Comparison of ENCODE assay signal across 9 cellular contexts in genomic region chr7:54705436-54705835, GRCh38. TPM values are rescaled to one million over a fixed set of nuclear protein-coding genes. Genes with fewer than 3 reads are reported as not detected.
DNase-seq lines count a peak whose midpoint lies in the region; TF ChIP-seq lines count a peak whose summit lies in the region.
"Had no signal": no experiment of that assay in that cellular context is flagged by ENCODE, and none has a peak within 500 bp of the region (broad histone marks: within the 10 kb centered on the region; RNA-seq: fewer than 3 reads in every experiment).

No MANE protein-coding gene starts in this region.

- H4K8ac ChIP-seq in neuronal stem cell (ENCODE audit: low read depth, low read length) = no peak overlapping the region

- H3K9me3 Mint-ChIP-seq in HFFc6 = no peaks in the 10 kb centered on the region

- no peak overlapping the region for H3K9ac ChIP-seq in neuronal stem cell (ENCODE audit: low read depth, low read length, poor library complexity)

- no peaks in the 10 kb centered on the region for H3K4me1 ChIP-seq in neuronal stem cell (ENCODE audit: control insufficient read depth in 2 of 2, insufficient read depth in 1 of 2, low read depth in 1 of 2, low read length in 2 of 2)

- H2AK5ac ChIP-seq in neuronal stem cell (ENCODE audit: low read depth, low read length) = no peak overlapping the region

- H4K91ac ChIP-seq in neuronal stem cell (ENCODE audit: low read depth, low read length, poor library complexity) = no peak overlapping the region

- H3K23ac ChIP-seq in neuronal stem cell (ENCODE audit: low read depth, low read length, poor library complexity) = no peak overlapping the region

- no CpG with 5 or more reads among the region's 4 CpGs for WGBS in neuronal stem cell (ENCODE audit: extremely low coverage in 2 of 2, insufficient read length in 2 of 2, insufficient replicate concordance in 1 of 2), 2 donors

- H3K36me3 Mint-ChIP-seq in HFFc6 (ENCODE audit: low read depth) = no peaks in the 10 kb centered on the region
- H3K36me3 Mint-ChIP-seq: activated CD8-positive, alpha-beta memory T cell treated with anti-CD3 and anti-CD28 coated beads, Interleukin-2, amount 10 ng/mL, durations not matched to agents 7 days and 5 days had no signal

- no peak for TF ChIP-seq CTCF in HFFc6 (IDR thresholded peaks at IDR 0.05)
- no peak for TF ChIP-seq CTCF in fibroblast of pulmonary artery (IDR thresholded peaks at IDR 0.05; ENCODE audit: low read length, missing control alignments)

- no peak overlapping the region for H3K14ac ChIP-seq in neuronal stem cell (ENCODE audit: low read length)

- no peaks in the 10 kb centered on the region for H3K36me3 ChIP-seq in neuronal stem cell (replicated peaks in 1 of 2; ENCODE audit: control insufficient read depth in 2 of 2, insufficient read depth in 2 of 2, low read length in 2 of 2)

- no peak overlapping the region for H3K27ac Mint-ChIP-seq in HFFc6
- H3K27ac Mint-ChIP-seq: activated CD8-positive, alpha-beta memory T cell treated with anti-CD3 and anti-CD28 coated beads, Interleukin-2, amount 10 ng/mL, durations not matched to agents 7 days and 5 days had no signal

- no peak overlapping the region for H3K4ac ChIP-seq in neuronal stem cell (ENCODE audit: low read length)

- no peak overlapping the region for H2BK5ac ChIP-seq in neuronal stem cell (ENCODE audit: low read length)

- H3K4me2 ChIP-seq in neuronal stem cell (ENCODE audit: insufficient read depth, low read length, poor library complexity, severe bottlenecking) = no peak overlapping the region

- no peak overlapping the region for H3K27ac ChIP-seq in neuronal stem cell (replicated peaks; ENCODE audit: low read length)

- H2AFZ ChIP-seq in neuronal stem cell (ENCODE audit: low read length) = no peak overlapping the region

- H2BK12ac ChIP-seq in neuronal stem cell (ENCODE audit: low read length) = no peak overlapping the region

- peak; percentile 28 for DNase-seq in Ammon's horn (ENCODE audit: low spot score)
- peak; percentile 36 for DNase-seq in HFFc6
- DNase-seq in RPMI8226 = peak; percentile 99
- DNase-seq in fibroblast of pulmonary artery (ENCODE audit: low read depth) = peak; percentile 56
- DNase-seq in NCI-H526 treated with DMSO at 0.1 percent for 48 hours (lab: John Stamatoyannopoulos, UW) = no peak
- no peak for DNase-seq in NCI-H187 treated with DMSO at 0.1 percent for 48 hours (lab: John Stamatoyannopoulos, UW)
- DNase-seq in NCI-H1092 treated with DMSO at 0.1 percent for 48 hours (lab: John Stamatoyannopoulos, UW) = no peak
- no peak for DNase-seq in neuronal stem cell (ENCODE audit: low spot score)
- DNase-seq: activated CD8-positive, alpha-beta memory T cell treated with anti-CD3 and anti-CD28 coated beads, Interleukin-2, amount 10 ng/mL, durations not matched to agents 7 days and 5 days had no signal

- no peak overlapping the region for H3K18ac ChIP-seq in neuronal stem cell (ENCODE audit: low read length)

- no peak overlapping the region for H3K4me3 ChIP-seq in fibroblast of pulmonary artery (replicated peaks; ENCODE audit: low read depth, low read length)
- H3K4me3 ChIP-seq in neuronal stem cell (ENCODE audit: low read length in 2 of 2) = no peak overlapping the region

- no peak overlapping the region for H2BK15ac ChIP-seq in neuronal stem cell (ENCODE audit: low read length)

- no peaks in the 10 kb centered on the region for H3K27me3 ChIP-seq in neuronal stem cell (ENCODE audit: control insufficient read depth in 3 of 3, insufficient read depth in 3 of 3, low read depth in 1 of 3, low read length in 3 of 3)

- peaks cover 5% of the 10 kb centered on the region for H3K4me1 Mint-ChIP-seq in HFFc6 (ENCODE audit: low read depth)
- H3K4me1 Mint-ChIP-seq: activated CD8-positive, alpha-beta memory T cell treated with anti-CD3 and anti-CD28 coated beads, Interleukin-2, amount 10 ng/mL, durations not matched to agents 7 days and 5 days had no signal

- peaks cover 0 to 5% of the 10 kb centered on the region in 2 donors for H3K9me3 ChIP-seq in neuronal stem cell (replicated peaks in 1 of 2; ENCODE audit: control insufficient read depth in 2 of 2, insufficient read depth in 1 of 2, low read depth in 1 of 2, low read length in 2 of 2)

- no peak overlapping the region for H3K4me3 Mint-ChIP-seq in HFFc6
- H3K4me3 Mint-ChIP-seq: activated CD8-positive, alpha-beta memory T cell treated with anti-CD3 and anti-CD28 coated beads, Interleukin-2, amount 10 ng/mL, durations not matched to agents 7 days and 5 days had no signal

- H3K79me1 ChIP-seq in neuronal stem cell (ENCODE audit: low read depth, low read length) = no peaks in the 10 kb centered on the region

- H3K27me3 Mint-ChIP-seq in HFFc6 (ENCODE audit: insufficient read depth) = peaks cover 11% of the 10 kb centered on the region
- H3K27me3 Mint-ChIP-seq: activated CD8-positive, alpha-beta memory T cell treated with anti-CD3 and anti-CD28 coated beads, Interleukin-2, amount 10 ng/mL, durations not matched to agents 7 days and 5 days had no signal

- no peak overlapping the region for H2BK120ac ChIP-seq in neuronal stem cell (ENCODE audit: low read depth, low read length)

RNA-seq across cellular contexts. Expression of gene SEC61G, which starts 53.6 kb away (rescaled TPM):
- 100 to 1,000 TPM; 189 to 300 (median 252) TPM for total RNA-seq in HFFc6 (2021; fragmentation: NEBNext Ultra II Directional; extraction: Animal tissue kit (Norgen Biotek cat#: 25700))
- 151 TPM for polyA plus RNA-seq in neuronal stem cell (2013, experiment 1 of 2)
- polyA plus RNA-seq in neuronal stem cell (2013, experiment 2 of 2) = 160 TPM

Comparison
In these comparisons a context has a peak if more than half of its experiments do, and no peak if none do; other contexts are left out.
1. DNase-seq: peak in Ammon's horn (single experiment), HFFc6 (single experiment), RPMI8226 (single experiment) and fibroblast of pulmonary artery (single experiment); none in NCI-H526 treated with DMSO at 0.1 percent for 48 hours (single experiment), NCI-H187 treated with DMSO at 0.1 percent for 48 hours (single experiment), NCI-H1092 treated with DMSO at 0.1 percent for 48 hours (single experiment) and neuronal stem cell (single experiment).